Comparison of ENCODE assay signal across 1 cellular context in the genomic region with DNA sequence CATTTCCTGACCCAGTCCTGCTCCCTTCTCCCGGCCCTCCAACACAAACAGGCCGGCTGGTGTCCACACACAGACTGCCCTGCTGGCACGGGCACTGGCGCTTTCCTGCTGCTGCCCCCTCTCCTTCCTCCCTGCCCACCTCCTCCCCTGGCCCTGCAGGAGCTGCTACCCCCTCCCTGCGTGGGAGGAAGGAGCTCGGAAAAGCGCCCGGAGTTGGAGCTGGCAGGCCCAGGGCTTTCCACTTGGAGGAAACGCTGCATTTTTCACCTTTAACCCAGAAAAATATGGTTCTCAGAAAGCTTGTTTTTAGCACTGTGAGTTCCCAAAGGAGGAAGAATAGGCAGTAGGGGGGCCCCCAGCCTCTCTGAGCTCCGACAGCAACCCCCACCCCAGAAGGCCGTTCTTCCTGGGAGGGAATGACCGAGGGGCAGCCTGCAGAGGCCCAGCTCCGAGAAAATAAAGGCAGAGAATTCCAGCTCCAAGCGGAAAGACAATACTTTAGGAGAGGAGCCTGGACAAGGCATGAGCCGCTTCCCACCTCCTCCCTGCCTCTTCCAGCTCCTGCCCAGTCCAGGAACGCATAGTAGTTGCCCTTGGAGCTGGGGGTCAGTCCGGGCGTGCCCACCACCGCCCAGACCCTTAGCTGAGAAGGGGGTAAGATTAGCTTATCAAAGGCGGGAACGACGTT.
TF ChIP-seq lines count a peak whose summit lies in the region.

No MANE protein-coding gene starts in this region.

TF ChIP-seq in HCT116, 20 proteins besides CTCF, POLR2A, EP300 and RAD21 (continued from another document):
- TF ChIP-seq TCF7L2 (IDR thresholded peaks at IDR 0.05; ENCODE audit: borderline replicate concordance, extremely low read depth, insufficient read depth, insufficient read length) (no peak), SP1 (IDR thresholded peaks at IDR 0.05; ENCODE audit: low read depth) (no peak), ELF1 (IDR thresholded peaks at IDR 0.05; ENCODE audit: borderline replicate concordance, low read depth) (no peak), FOSL1 (IDR thresholded peaks at IDR 0.05; ENCODE audit: low read depth) (no peak), EZH2phosphoT487 (IDR thresholded peaks at IDR 0.05; ENCODE audit: borderline replicate concordance) (no peak), CEBPB (IDR thresholded peaks at IDR 0.05; ENCODE audit: low read depth) (no peak), POLR2AphosphoS5 (IDR thresholded peaks at IDR 0.05; ENCODE audit: low read depth, low read length) (no peak)
